Comparison of ENCODE assay signal across 8 cellular contexts in the genomic region with DNA sequence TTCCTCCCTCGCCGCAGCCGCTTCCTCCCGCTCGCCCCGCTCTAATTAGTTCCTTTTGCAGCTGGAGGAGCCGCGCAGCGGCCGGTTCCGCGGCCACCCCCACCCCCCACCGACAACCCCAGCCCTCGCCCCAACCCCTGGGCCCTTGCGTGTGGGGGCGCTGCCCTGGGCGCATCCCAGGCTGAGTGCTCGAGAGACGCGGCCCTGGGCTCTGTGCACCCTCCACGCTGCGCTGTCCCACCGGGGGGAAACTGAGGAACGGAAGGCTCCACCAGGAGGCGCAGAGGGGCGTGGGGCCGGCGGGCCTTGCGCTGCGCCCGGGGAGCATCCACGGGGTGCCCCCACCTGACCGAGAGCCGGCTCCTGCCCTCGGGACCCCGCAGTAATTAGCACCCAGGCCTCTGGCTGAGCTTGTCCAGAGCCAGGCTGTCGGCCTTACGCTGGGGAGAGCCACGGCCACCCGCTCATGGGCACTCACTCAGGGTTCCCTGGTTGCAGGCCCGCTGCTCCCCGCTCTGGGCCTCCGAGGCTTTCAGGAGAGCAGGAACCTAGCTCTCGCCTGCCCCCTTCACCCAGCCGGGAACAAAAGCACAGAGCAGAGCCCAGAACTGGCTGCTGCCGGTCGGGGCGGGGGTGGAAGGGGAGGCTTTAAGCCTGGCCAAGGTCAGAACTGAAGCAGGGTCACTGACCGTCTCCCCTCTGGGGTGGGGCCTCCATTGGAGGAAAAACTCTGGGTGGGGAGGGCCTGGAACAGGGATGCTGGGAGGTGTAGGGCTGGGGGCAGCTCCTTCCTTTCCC. TPM values are rescaled to one million over a fixed set of nuclear protein-coding genes. Genes with fewer than 3 reads are reported as not detected.
DNase-seq lines count a peak whose midpoint lies in the region; ATAC-seq, FAIRE-seq and TF ChIP-seq lines count a peak whose summit lies in the region.

No MANE protein-coding gene starts in this region.

- no peak overlapping the region for H4K5ac ChIP-seq in H9 (ENCODE audit: insufficient read length, low read depth, low read length)

- peak overlapping the region; percentile 46 to 62 for H3K4me3 Mint-ChIP-seq in H9
- peak overlapping the region; percentile 52 for H3K4me3 Mint-ChIP-seq in progenitor cell of endocrine pancreas (ENCODE audit: low read depth)

- H3K36me3 ChIP-seq in SU-DHL-6 (ENCODE audit: low read length) (no peaks in the 10 kb centered on the region), K562 (ENCODE audit: control insufficient read depth, insufficient read depth, low read length) (no peaks in the 10 kb centered on the region), hepatocyte (replicated peaks; ENCODE audit: insufficient read depth, low read depth) (no peaks in the 10 kb centered on the region)

- H3K27ac ChIP-seq in AG04450 (ENCODE audit: low read depth, low read length), result peak overlapping the region; percentile 70
- no peak overlapping the region for H3K27ac ChIP-seq in H9 (ENCODE audit: insufficient read length, low read depth, low read length)
- no peak overlapping the region for H3K27ac ChIP-seq in SU-DHL-6 (ENCODE audit: low read depth, low read length)
- peak overlapping the region; percentile 39; the same call in 1 of the 3 replicates for H3K27ac ChIP-seq in K562 (ENCODE audit: extremely low read depth, low read depth, low read length)
- peak overlapping the region; percentile 89 for H3K27ac ChIP-seq in hepatocyte

- no peak for TF ChIP-seq POLR2A in K562 (conservative IDR thresholded peaks at IDR 0.05)

- H3K9me1 ChIP-seq in K562 (ENCODE audit: control insufficient read depth, insufficient read depth, low read length), result no peaks in the 10 kb centered on the region

- peak; percentile 45 for ATAC-seq in K562

- no TSS peak for BruUV-seq in K562 (replicated peaks; lab: Mats Ljungman, UMichigan)

- H3K79me1 ChIP-seq in H9 (ENCODE audit: insufficient read depth, low read depth, low read length, poor library complexity, severe bottlenecking), result no peaks in the 10 kb centered on the region

- no peak overlapping the region for H2AFZ ChIP-seq in H9 (ENCODE audit: low read length)
- no peak overlapping the region for H2AFZ ChIP-seq in SU-DHL-6 (ENCODE audit: low read depth, low read length, severe bottlenecking)
- no peak overlapping the region for H2AFZ ChIP-seq in K562 (ENCODE audit: low read depth, low read length)
- H2AFZ ChIP-seq in hepatocyte, result peak overlapping the region; percentile 12

- intact Hi-C loops in K562 (cut with micrococcal nuclease), result no loop called here

- peak overlapping the region; percentile 90 for H3K14ac ChIP-seq in H9 (ENCODE audit: insufficient read depth, low read length)

- H2BK12ac ChIP-seq in H9 (ENCODE audit: insufficient read length, low read depth, low read length), result peak overlapping the region; percentile 30

- H3K9me3 Mint-ChIP-seq in H9 (no peaks in the 10 kb centered on the region), progenitor cell of endocrine pancreas (ENCODE audit: low read depth) (no peaks in the 10 kb centered on the region)

- FAIRE-seq in K562 (lab: Jason Lieb, UNC), result no peak

- H3T11ph ChIP-seq in H9 (ENCODE audit: low read length), result no peak overlapping the region

- H4K20me1 ChIP-seq in H9 (ENCODE audit: control insufficient read depth, insufficient read depth, insufficient read length) (no peaks in the 10 kb centered on the region), SU-DHL-6 (ENCODE audit: low read depth, low read length) (no peaks in the 10 kb centered on the region), K562 (replicated peaks; ENCODE audit: control insufficient read depth, insufficient read depth, low read length) (0 out of 2 replicates have a peak, but pooled peaks cover 15% of the 10 kb centered on the region), hepatocyte (ENCODE audit: insufficient read depth, poor library complexity, severe bottlenecking) (peaks cover 68% of the 10 kb centered on the region)

- no peaks in the 10 kb centered on the region for H3K27me3 Mint-ChIP-seq in H9 (ENCODE audit: low read depth)
- no peaks in the 10 kb centered on the region for H3K27me3 Mint-ChIP-seq in progenitor cell of endocrine pancreas

- H3K27ac Mint-ChIP-seq in H9 (peak overlapping the region in 2 of 3 experiments; percentile 40 to 76; a peak in 1 of 7 replicates), progenitor cell of endocrine pancreas (peak overlapping the region; percentile 69)

- peaks cover 3% of the 10 kb centered on the region; the same call in 1 of the 2 replicates for H3K4me1 ChIP-seq in H9 (ENCODE audit: insufficient read depth, low read length)
- peaks cover 4 to 70% of the 10 kb centered on the region in 2 experiments for H3K4me1 ChIP-seq in K562 (replicated peaks in 1 of 2; ENCODE audit: control insufficient read depth in 2 of 2, insufficient read depth in 2 of 2, low read length in 2 of 2)
- H3K4me1 ChIP-seq in hepatocyte (ENCODE audit: insufficient read depth), result peaks cover 48% of the 10 kb centered on the region

- no peak overlapping the region for H3K23ac ChIP-seq in H9 (ENCODE audit: insufficient read length, low read depth, low read length)

- H2BK120ac ChIP-seq in H9 (ENCODE audit: low read depth, low read length, poor library complexity, severe bottlenecking), result no peak overlapping the region

- in situ Hi-C loops in K562 (cut with MboI), result loop anchor here (10.0 kb wide), 2 partner anchors 123 to 343 kb away; no protein-coding TSS in a partner anchor

- H3K9me3 ChIP-seq in AG04450 (ENCODE audit: control insufficient read depth, insufficient read depth, low read length), result no peaks in the 10 kb centered on the region; the same call in 1 of the 2 replicates
- no peaks in the 10 kb centered on the region for H3K9me3 ChIP-seq in H9 (ENCODE audit: control insufficient read depth, low read depth, low read length)
- no peaks in the 10 kb centered on the region for H3K9me3 ChIP-seq in SU-DHL-6 (ENCODE audit: insufficient read depth, low read length)
- H3K9me3 ChIP-seq in K562 (replicated peaks; ENCODE audit: control insufficient read depth, insufficient read depth, low read depth, low read length), result no peaks in the 10 kb centered on the region
- H3K9me3 ChIP-seq in hepatocyte (ENCODE audit: low read depth), result no peaks in the 10 kb centered on the region

- H3K23me2 ChIP-seq in H9 (ENCODE audit: insufficient read length, low read depth, low read length, poor library complexity, severe bottlenecking), result peaks cover 4% of the 10 kb centered on the region

- H3K9ac ChIP-seq in H9 (ENCODE audit: extremely low read depth, insufficient read length, low read length) (peak overlapping the region; percentile 44), SU-DHL-6 (ENCODE audit: low read length) (no peak overlapping the region), K562 (ENCODE audit: insufficient read depth in 1 of 2, low read depth in 2 of 2, low read length in 2 of 2) (peak overlapping the region in 1 of 2 experiments; percentile 68; a peak in 2 of 4 replicates)

- no peak for DNase-seq in AG04450 (ENCODE audit: low read depth, low spot score)
- peak; percentile 88 for DNase-seq in H9
- DNase-seq in K562 (ENCODE audit: extremely low read depth in 1 of 4, low spot score in 3 of 4), result peak in 3 of 4 experiments; percentile 37 to 49 (median 44)
- peak; percentile 93 for DNase-seq in hepatocyte (ENCODE audit: low spot score)
- DNase-seq in progenitor cell of endocrine pancreas (ENCODE audit: low spot score, unreplicated experiment), result peak; percentile 69
- no peak for DNase-seq in SW 1271 (lab: John Stamatoyannopoulos, UW)
- no peak for DNase-seq in NCI-H226

- H2BK5ac ChIP-seq in H9 (ENCODE audit: insufficient read length, low read length), result no peak overlapping the region

- no peaks in the 10 kb centered on the region for H3K9me2 ChIP-seq in SU-DHL-6 (replicated peaks; ENCODE audit: insufficient read depth, low read length)
- no peaks in the 10 kb centered on the region for H3K9me2 ChIP-seq in hepatocyte (replicated peaks; ENCODE audit: insufficient read depth)

- no CpG with 5 or more reads among the region's 49 CpGs for WGBS in H9 (ENCODE audit: extremely low coverage, insufficient read length, low lambda C conversion rate)
- 70% methylated on average over 11 of the region's 49 CpGs for WGBS in K562 (ENCODE audit: insufficient coverage, low coverage, missing lambda C conversion rate)
- 2% methylated on average over 20 of the region's 49 CpGs for WGBS in hepatocyte (ENCODE audit: low lambda C conversion rate, missing lambda C conversion rate)

- H4K8ac ChIP-seq in H9 (replicated peaks; ENCODE audit: insufficient read length, low read depth, low read length), result no peak overlapping the region

- peaks cover 1% of the 10 kb centered on the region; the same call in 1 of the 2 replicates for H3K79me2 ChIP-seq in H9 (ENCODE audit: insufficient read depth, low read length)
- H3K79me2 ChIP-seq in SU-DHL-6 (ENCODE audit: insufficient read depth, low read length), result no peaks in the 10 kb centered on the region
- peaks cover 9% of the 10 kb centered on the region; the same call in 2 of the 3 replicates for H3K79me2 ChIP-seq in K562 (ENCODE audit: control insufficient read depth, insufficient read depth, low read length)
- peaks cover 98% of the 10 kb centered on the region for H3K79me2 ChIP-seq in hepatocyte

- POLR2A ChIA-PET in AG04450 (lab: Yijun Ruan, JAX) (interaction anchor here (0.6 to 2.6 kb wide), 10 partner anchors 11 to 74 kb away, joined by 3 to 11 read pairs (median 5); a partner anchor contains a TSS), K562 (lab: Yijun Ruan, JAX) (interaction anchor here (0.9 to 1.1 kb wide), 4 partner anchors 9 to 127 kb away, joined by 3 to 5 read pairs (median 4); no protein-coding TSS in a partner anchor)

- H3K4me3 ChIP-seq in AG04450 (ENCODE audit: low read depth, low read length) (peak overlapping the region; percentile 44), SU-DHL-6 (ENCODE audit: insufficient read depth, low read length, poor library complexity, severe bottlenecking) (no peak overlapping the region), K562 (no peak overlapping the region), hepatocyte (peak overlapping the region; percentile 45)

- H3K4me2 ChIP-seq in H9 (ENCODE audit: insufficient read depth, insufficient read length, low read length) (peak overlapping the region; percentile 64), SU-DHL-6 (ENCODE audit: low read depth, low read length, poor library complexity, severe bottlenecking) (peak overlapping the region; percentile 21), K562 (ENCODE audit: insufficient read depth, low read length) (no peak overlapping the region), hepatocyte (peak overlapping the region; percentile 95)

- H3K36me3 Mint-ChIP-seq in H9 (ENCODE audit: insufficient read depth in 1 of 3, low read depth in 3 of 3) (no peaks in the 10 kb centered on the region; a peak in 1 of 7 replicates), progenitor cell of endocrine pancreas (ENCODE audit: insufficient read depth) (no peaks in the 10 kb centered on the region)

- H4K91ac ChIP-seq in H9 (ENCODE audit: insufficient read length, low read depth, low read length), result no peak overlapping the region

- H3K4ac ChIP-seq in H9 (ENCODE audit: low read depth, low read length), result no peak overlapping the region; the same call in 1 of the 2 replicates

- no peak overlapping the region for H2BK15ac ChIP-seq in H9 (ENCODE audit: low read depth, low read length)

- no peak overlapping the region for H2BK20ac ChIP-seq in H9 (ENCODE audit: low read depth, low read length, poor library complexity, severe bottlenecking)

- TF ChIP-seq RAD21 in K562 (CRISPR knock-in tag; conservative IDR thresholded peaks at IDR 0.05 in 1 of 2, IDR thresholded peaks at IDR 0.05 in 1 of 2), result peak in 1 of 2 experiments; percentile 21; a peak in 1 of 4 replicates

- H3K27me3 ChIP-seq in AG04450 (ENCODE audit: control insufficient read depth, insufficient read depth, low read length) (no peaks in the 10 kb centered on the region), H9 (ENCODE audit: insufficient read depth, low read length) (no peaks in the 10 kb centered on the region), SU-DHL-6 (ENCODE audit: low read length) (no peaks in the 10 kb centered on the region), K562 (ENCODE audit: control insufficient read depth in 2 of 2, insufficient read depth in 2 of 2, low read length in 2 of 2) (no peaks in the 10 kb centered on the region), hepatocyte (no peaks in the 10 kb centered on the region)

- TF ChIP-seq CTCF in AG04450 (IDR thresholded peaks at IDR 0.05; ENCODE audit: low read depth, low read length) (peak; percentile 64), H9 (conservative IDR thresholded peaks at IDR 0.05) (peak; percentile 70), SU-DHL-6 (IDR thresholded peaks at IDR 0.05; ENCODE audit: insufficient read depth, low read length, poor library complexity, severe bottlenecking) (no peak), K562 (IDR thresholded peaks at IDR 0.05 in 2 of 3, conservative IDR thresholded peaks at IDR 0.05 in 1 of 3; ENCODE audit: insufficient read depth in 2 of 3, low read depth in 1 of 3, low read length in 3 of 3) (peak in 2 of 3 experiments; percentile 12 to 24; a peak in 1 of 6 replicates), hepatocyte (IDR thresholded peaks at IDR 0.05; ENCODE audit: poor library complexity) (peak; percentile 72), progenitor cell of endocrine pancreas (IDR thresholded peaks at IDR 0.05; ENCODE audit: unreplicated experiment) (peak; percentile 57)

- CTCF ChIA-PET in AG04450 (lab: Charles Lee), result interaction anchor here (0.6 to 3.8 kb wide), 10 partner anchors 11 to 129 kb away, joined by 3 to 37 read pairs (median 8); a partner anchor contains a TSS
- CTCF ChIA-PET in K562 (lab: Yijun Ruan, JAX; ENCODE audit: low intra/inter-chr PET ratio), result interaction anchor here (0.6 to 3.6 kb wide), 3 partner anchors 40 to 128 kb away, joined by 3 to 19 read pairs (median 18); no protein-coding TSS in a partner anchor

- peaks cover 9 to 18% of the 10 kb centered on the region in 2 experiments for H3K4me1 Mint-ChIP-seq in H9
- H3K4me1 Mint-ChIP-seq in progenitor cell of endocrine pancreas (ENCODE audit: low read depth), result peaks cover 9% of the 10 kb centered on the region

- no peak overlapping the region for H3K56ac ChIP-seq in H9 (ENCODE audit: insufficient read length, low read depth, low read length)

- peak overlapping the region; percentile 39 for H3K18ac ChIP-seq in H9 (ENCODE audit: insufficient read length, low read depth, low read length)

- H2AK5ac ChIP-seq in H9 (ENCODE audit: insufficient read length, low read length), result no peak overlapping the region

- TF ChIP-seq EP300 in K562 (IDR thresholded peaks at IDR 0.05; ENCODE audit: low read length), result no peak

- no peaks in the 10 kb centered on the region for H3F3A ChIP-seq in SU-DHL-6 (ENCODE audit: insufficient read depth)

RNA-seq across cellular contexts. Expression of a gene that starts 12.1 kb away (rescaled TPM):
- polyA plus RNA-seq in AG04450 (2011; rRNA removed) (2.2 and 2.9 TPM in 2 replicates), K562 (2011; rRNA removed) (0.57 and 1.0 TPM in 2 replicates), K562 (2014; fragmentation: Illumina TruSeq; extraction: Trizol) (2.2 and 5.8 TPM in 2 replicates), K562 (2014; fragmentation: Nextera tagmentation; extraction: Ambion mirVana) (under 1 TPM; 0.10 to 0.25 TPM), K562 (2014; rRNA removed) (2.3 and 2.9 TPM in 2 replicates), hepatocyte (11.3 and 12.2 TPM in 2 replicates)
- 3.1 and 3.4 TPM in 2 replicates for polyA minus RNA-seq in AG04450 (2011; rRNA and poly(A)+ RNA removed)
- total RNA-seq in H9 (2021) (14.3 and 14.9 TPM in 2 replicates), K562 (2014; rRNA removed) (0.91 and 1.4 TPM in 2 replicates), K562 (2014; rRNA removed; fragmentation: Illumina TruSeq; extraction: Trizol) (0.10 and 0.11 TPM in 2 replicates), K562 (2015; rRNA removed; fragmentation: Illumina TruSeq; extraction: Trizol) (0.33 and 0.68 TPM in 2 replicates), K562 (2021) (7.6 and 9.0 TPM in 2 replicates), hepatocyte (3.6 TPM in 2 replicates), progenitor cell of endocrine pancreas (22.2 and 23.2 TPM in 2 replicates)
- total RNA-seq in K562 (2011; cell fraction: chromatin; rRNA removed; ENCODE audit: low replicate concordance), result 2.1 and 6.1 TPM in 2 replicates
- 3.8 and 4.2 TPM in 2 replicates for total RNA-seq in K562 (2011; cell fraction: nucleolus; rRNA removed)
- total RNA-seq in K562 (2011; cell fraction: nucleoplasm; rRNA removed), result 2.9 and 3.6 TPM in 2 replicates
- polyA plus RNA-seq in K562 (2011; cell fraction: cytosol; rRNA removed), result 1.0 and 2.2 TPM in 2 replicates
- 2.8 and 4.9 TPM in 2 replicates for polyA plus RNA-seq in K562 (2011; cell fraction: nucleus; rRNA removed)
- polyA plus RNA-seq in K562 (2012), result 6.8 and 7.9 TPM in 2 replicates
- polyA minus RNA-seq in K562 (2011; rRNA and poly(A)+ RNA removed), result 0.27 and 0.32 TPM in 2 replicates
- 3.3 and 4.6 TPM in 2 replicates for polyA minus RNA-seq in K562 (2011; cell fraction: cytosol; rRNA and poly(A)+ RNA removed)
- polyA minus RNA-seq in K562 (2011; cell fraction: nucleus; rRNA and poly(A)+ RNA removed), result 1.00 and 1.1 TPM in 2 replicates

RNA-seq across cellular contexts. Expression of a gene that starts 23.1 kb away (rescaled TPM):
- polyA plus RNA-seq in AG04450 (2011; rRNA removed) (18.4 and 23.8 TPM in 2 replicates), K562 (2011; rRNA removed) (79.3 and 88.9 TPM in 2 replicates), K562 (2014; fragmentation: Illumina TruSeq; extraction: Trizol) (49.0 and 66.3 TPM in 2 replicates), K562 (2014; fragmentation: Nextera tagmentation; extraction: Ambion mirVana) (10 to 100 TPM; 41.5 to 81.1 TPM), K562 (2014; rRNA removed) (243 and 273 TPM in 2 replicates), hepatocyte (57.7 and 70.4 TPM in 2 replicates)
- polyA minus RNA-seq in AG04450 (2011; rRNA and poly(A)+ RNA removed), result 5.6 and 8.6 TPM in 2 replicates
- total RNA-seq in H9 (2021) (80.4 and 81.8 TPM in 2 replicates), K562 (2014; rRNA removed) (173 and 213 TPM in 2 replicates), K562 (2014; rRNA removed; fragmentation: Illumina TruSeq; extraction: Trizol) (32.6 and 38.7 TPM in 2 replicates), K562 (2015; rRNA removed; fragmentation: Illumina TruSeq; extraction: Trizol) (48.4 and 56.1 TPM in 2 replicates), K562 (2021) (123 and 150 TPM in 2 replicates), hepatocyte (33.0 and 35.0 TPM in 2 replicates), progenitor cell of endocrine pancreas (33.5 and 36.7 TPM in 2 replicates)
- 70.0 and 135 TPM in 2 replicates for total RNA-seq in K562 (2011; cell fraction: chromatin; rRNA removed; ENCODE audit: low replicate concordance)
- total RNA-seq in K562 (2011; cell fraction: nucleolus; rRNA removed), result 74.5 and 92.1 TPM in 2 replicates
- total RNA-seq in K562 (2011; cell fraction: nucleoplasm; rRNA removed), result 76.8 and 107 TPM in 2 replicates
- polyA plus RNA-seq in K562 (2011; cell fraction: cytosol; rRNA removed), result 175 and 283 TPM in 2 replicates
- 85.0 and 101 TPM in 2 replicates for polyA plus RNA-seq in K562 (2011; cell fraction: nucleus; rRNA removed)
- polyA plus RNA-seq in K562 (2012), result 96.6 and 100 TPM in 2 replicates
- 10.6 and 11.8 TPM in 2 replicates for polyA minus RNA-seq in K562 (2011; rRNA and poly(A)+ RNA removed)
- polyA minus RNA-seq in K562 (2011; cell fraction: cytosol; rRNA and poly(A)+ RNA removed), result 19.8 and 22.7 TPM in 2 replicates
- 10.8 and 13.7 TPM in 2 replicates for polyA minus RNA-seq in K562 (2011; cell fraction: nucleus; rRNA and poly(A)+ RNA removed)

RNA-seq across cellular contexts. Expression of a gene that starts 43.7 kb away (rescaled TPM):
- 19.1 and 27.8 TPM in 2 replicates for polyA plus RNA-seq in AG04450 (2011; rRNA removed)
- polyA minus RNA-seq in AG04450 (2011; rRNA and poly(A)+ RNA removed), result 11.2 and 13.0 TPM in 2 replicates
- total RNA-seq in H9 (2021), result 10.8 and 11.0 TPM in 2 replicates
- total RNA-seq in K562 (2011; cell fraction: chromatin; rRNA removed; ENCODE audit: low replicate concordance), result 1.2 and 9.8 TPM in 2 replicates
- total RNA-seq in K562 (2011; cell fraction: nucleolus; rRNA removed), result 10.1 and 15.2 TPM in 2 replicates
- 3.7 and 5.7 TPM in 2 replicates for total RNA-seq in K562 (2011; cell fraction: nucleoplasm; rRNA removed)
- total RNA-seq in K562 (2014; rRNA removed), result 1.7 and 2.2 TPM in 2 replicates
- 0.06 and 0.07 TPM in 2 replicates for total RNA-seq in K562 (2014; rRNA removed; fragmentation: Illumina TruSeq; extraction: Trizol)
- 0.51 and 1.1 TPM in 2 replicates for total RNA-seq in K562 (2015; rRNA removed; fragmentation: Illumina TruSeq; extraction: Trizol)
- 2.4 and 2.5 TPM in 2 replicates for total RNA-seq in K562 (2021)
- polyA plus RNA-seq in K562 (2011; rRNA removed), result 0.31 and 1.2 TPM in 2 replicates
- polyA plus RNA-seq in K562 (2011; cell fraction: cytosol; rRNA removed), result 0.78 and 3.2 TPM in 2 replicates
- 1.2 and 2.6 TPM in 2 replicates for polyA plus RNA-seq in K562 (2011; cell fraction: nucleus; rRNA removed)
- 2.9 and 6.1 TPM in 2 replicates for polyA plus RNA-seq in K562 (2012)
- 0.16 and 0.42 TPM in 2 replicates for polyA plus RNA-seq in K562 (2014; fragmentation: Illumina TruSeq; extraction: Trizol)
- polyA plus RNA-seq in K562 (2014; fragmentation: Nextera tagmentation; extraction: Ambion mirVana), result under 1 TPM in 1 of 2 experiments, not detected in 1; 0.01 TPM
- 0.78 and 0.90 TPM in 2 replicates for polyA plus RNA-seq in K562 (2014; rRNA removed)
- 0.56 and 0.63 TPM in 2 replicates for polyA minus RNA-seq in K562 (2011; rRNA and poly(A)+ RNA removed)
- polyA minus RNA-seq in K562 (2011; cell fraction: cytosol; rRNA and poly(A)+ RNA removed), result 1.1 and 2.8 TPM in 2 replicates
- polyA minus RNA-seq in K562 (2011; cell fraction: nucleus; rRNA and poly(A)+ RNA removed), result 3.4 and 6.3 TPM in 2 replicates
- total RNA-seq in hepatocyte, result 10.0 and 12.1 TPM in 2 replicates
- polyA plus RNA-seq in hepatocyte, result 55.9 and 64.2 TPM in 2 replicates
- 3.8 and 4.0 TPM in 2 replicates for total RNA-seq in progenitor cell of endocrine pancreas

RNA-seq across cellular contexts. Expression of a gene that starts 55.2 kb away (rescaled TPM):
- polyA plus RNA-seq in AG04450 (2011; rRNA removed), result 2.9 and 3.9 TPM in 2 replicates
- polyA minus RNA-seq in AG04450 (2011; rRNA and poly(A)+ RNA removed), result 17.8 and 32.9 TPM in 2 replicates
- 50.5 and 51.9 TPM in 2 replicates for total RNA-seq in H9 (2021)
- total RNA-seq in K562 (2011; cell fraction: chromatin; rRNA removed; ENCODE audit: low replicate concordance), result 12.1 and 23.1 TPM in 2 replicates
- 12.4 and 13.3 TPM in 2 replicates for total RNA-seq in K562 (2011; cell fraction: nucleolus; rRNA removed)
- 11.0 and 16.1 TPM in 2 replicates for total RNA-seq in K562 (2011; cell fraction: nucleoplasm; rRNA removed)
- total RNA-seq in K562 (2014; rRNA removed), result 27.7 and 28.8 TPM in 2 replicates
- total RNA-seq in K562 (2014; rRNA removed; fragmentation: Illumina TruSeq; extraction: Trizol), result 5.6 and 7.7 TPM in 2 replicates
- 16.2 and 16.9 TPM in 2 replicates for total RNA-seq in K562 (2015; rRNA removed; fragmentation: Illumina TruSeq; extraction: Trizol)
- 31.2 and 32.8 TPM in 2 replicates for total RNA-seq in K562 (2021)
- 8.5 and 15.3 TPM in 2 replicates for polyA plus RNA-seq in K562 (2011; rRNA removed)
- 8.1 and 15.3 TPM in 2 replicates for polyA plus RNA-seq in K562 (2011; cell fraction: cytosol; rRNA removed)
- 12.2 and 17.2 TPM in 2 replicates for polyA plus RNA-seq in K562 (2011; cell fraction: nucleus; rRNA removed)
- polyA plus RNA-seq in K562 (2012), result 15.9 and 19.7 TPM in 2 replicates
- polyA plus RNA-seq in K562 (2014; fragmentation: Illumina TruSeq; extraction: Trizol), result 10.6 and 13.6 TPM in 2 replicates
- polyA plus RNA-seq in K562 (2014; fragmentation: Nextera tagmentation; extraction: Ambion mirVana), result under 1 TPM; 0.10 to 0.11 TPM
- polyA plus RNA-seq in K562 (2014; rRNA removed), result 19.8 and 22.6 TPM in 2 replicates
- polyA minus RNA-seq in K562 (2011; rRNA and poly(A)+ RNA removed), result 14.2 and 15.3 TPM in 2 replicates
- polyA minus RNA-seq in K562 (2011; cell fraction: cytosol; rRNA and poly(A)+ RNA removed), result 15.2 and 18.3 TPM in 2 replicates
- polyA minus RNA-seq in K562 (2011; cell fraction: nucleus; rRNA and poly(A)+ RNA removed), result 5.0 and 8.7 TPM in 2 replicates
- total RNA-seq in hepatocyte, result 6.1 and 11.4 TPM in 2 replicates
- polyA plus RNA-seq in hepatocyte, result 3.1 and 4.2 TPM in 2 replicates
- total RNA-seq in progenitor cell of endocrine pancreas, result 22.9 and 29.0 TPM in 2 replicates

Comparison
In these comparisons a context has a peak if more than half of its experiments do, and no peak if none do; other contexts are left out.
1. DNase-seq: peak in H9 (single experiment), K562 (3 of 4), hepatocyte (single experiment) and progenitor cell of endocrine pancreas (single experiment); none in AG04450 (single experiment), SW 1271 (0 of 2) and NCI-H226 (single experiment).
2. H3K27ac ChIP-seq: peak in AG04450 (single experiment), K562 (single experiment) and hepatocyte (single experiment); none in H9 (single experiment) and SU-DHL-6 (single experiment).
3. H3K4me3 ChIP-seq: peak in AG04450 (single experiment) and hepatocyte (single experiment); none in SU-DHL-6 (single experiment) and K562 (single experiment).